ENCODE assay signal across 8 cellular contexts in genomic region chr5:139295692-139296091, GRCh38. TPM values are rescaled to one million over a fixed set of nuclear protein-coding genes. Genes with fewer than 3 reads are reported as not detected.
DNase-seq lines count a peak whose midpoint lies in the region; ATAC-seq and TF ChIP-seq lines count a peak whose summit lies in the region.

No MANE protein-coding gene starts in this region.

- H3K4me2 ChIP-seq in MM.1S (ENCODE audit: low read depth, low read length): peak overlapping the region; percentile 62; the same call in 1 of the 2 replicates

- no peaks in the 10 kb centered on the region for H3K9me3 Mint-ChIP-seq in dendritic cell treated with granulocyte-macrophage colony-stimulating factor and Interleukin-4, amounts not matched to agents 40 ng/mL and 50 ng/mL, for 4 days
- H3K9me3 Mint-ChIP-seq in natural killer cell: no peaks in the 10 kb centered on the region

- no peaks in the 10 kb centered on the region for H3K36me3 ChIP-seq in MM.1S (replicated peaks; ENCODE audit: insufficient read depth, low read length)

- H3K4me1 ChIP-seq in MM.1S (ENCODE audit: low read length): peaks cover 7% of the 10 kb centered on the region

- peaks cover 28% of the 10 kb centered on the region for H3K36me3 Mint-ChIP-seq in dendritic cell treated with granulocyte-macrophage colony-stimulating factor and Interleukin-4, amounts not matched to agents 40 ng/mL and 50 ng/mL, for 4 days (ENCODE audit: low read depth)
- H3K36me3 Mint-ChIP-seq in natural killer cell: no peaks in the 10 kb centered on the region

- H3K9ac ChIP-seq in MM.1S (ENCODE audit: low read length): 0 out of 2 replicates have a peak overlapping the region, but pooled peaks have one; percentile 97

- peaks cover 62% of the 10 kb centered on the region for H4K20me1 ChIP-seq in MM.1S (ENCODE audit: insufficient read depth, low read length)

- H3F3A ChIP-seq in MM.1S (ENCODE audit: insufficient read depth, low read length): peaks cover 13% of the 10 kb centered on the region; the same call in 1 of the 2 replicates

- peak overlapping the region; percentile 89 for H3K4me3 ChIP-seq in MM.1S (ENCODE audit: low read length)

- no peaks in the 10 kb centered on the region for H3K9me3 ChIP-seq in MM.1S (replicated peaks; ENCODE audit: insufficient read depth, low read length)

- no peak for DNase-seq in MM.1S
- DNase-seq in natural killer cell: no peak
- DNase-seq in ureter (ENCODE audit: low spot score): no peak
- DNase-seq in NOMO-1 treated with DMSO at 0.1 percent for 48 hours (lab: John Stamatoyannopoulos, UW; ENCODE audit: unreplicated experiment): no peak
- no peak for DNase-seq in DMS153 treated with DMSO at 0.1 percent for 48 hours (lab: John Stamatoyannopoulos, UW; ENCODE audit: unreplicated experiment)
- DNase-seq in NCI-H69 (lab: John Stamatoyannopoulos, UW): no peak

- H3K27me3 Mint-ChIP-seq in dendritic cell treated with granulocyte-macrophage colony-stimulating factor and Interleukin-4, amounts not matched to agents 40 ng/mL and 50 ng/mL, for 4 days: no peaks in the 10 kb centered on the region
- H3K27me3 Mint-ChIP-seq in natural killer cell (ENCODE audit: low read depth in 2 of 2): no peaks in the 10 kb centered on the region

- peaks cover 79% of the 10 kb centered on the region for H3K79me2 ChIP-seq in MM.1S (ENCODE audit: low read length)

- TF ChIP-seq CTCF in C4-2B (conservative IDR thresholded peaks at IDR 0.05): no peak
- TF ChIP-seq CTCF in MM.1S (IDR thresholded peaks at IDR 0.05; ENCODE audit: low read length): no peak
- no peak for TF ChIP-seq CTCF in natural killer cell (IDR thresholded peaks at IDR 0.05)

- no peaks in the 10 kb centered on the region for H3K9me2 ChIP-seq in MM.1S (replicated peaks; ENCODE audit: insufficient read depth, low read length)

- H3K4me1 Mint-ChIP-seq in dendritic cell treated with granulocyte-macrophage colony-stimulating factor and Interleukin-4, amounts not matched to agents 40 ng/mL and 50 ng/mL, for 4 days (ENCODE audit: low read depth): peaks cover 52% of the 10 kb centered on the region
- peaks cover 57 to 64% of the 10 kb centered on the region in 2 donors for H3K4me1 Mint-ChIP-seq in natural killer cell

- no peak overlapping the region for H2AFZ ChIP-seq in MM.1S (ENCODE audit: low read length)

- intact Hi-C loops in dendritic cell treated with granulocyte-macrophage colony-stimulating factor and Interleukin-4, amounts not matched to agents 40 ng/mL and 50 ng/mL, for 4 days (cut with micrococcal nuclease): loop anchor here (2.0 to 10.0 kb wide), 2 partner anchors 45 to 109 kb away; partner anchors contain the start of genes PAIP2 and SPATA24
- intact Hi-C loops in natural killer cell (cut with micrococcal nuclease): loop anchor here (2.0 to 10.0 kb wide), 3 partner anchors 13 to 721 kb away; partner anchors contain the start of gene HSPA9

- H3K27ac Mint-ChIP-seq in dendritic cell treated with granulocyte-macrophage colony-stimulating factor and Interleukin-4, amounts not matched to agents 40 ng/mL and 50 ng/mL, for 4 days: peak overlapping the region; percentile 97
- H3K27ac Mint-ChIP-seq in natural killer cell: peak overlapping the region; percentile 96 to 99

- ATAC-seq in natural killer cell: no peak

- H3K27me3 ChIP-seq in MM.1S (replicated peaks; ENCODE audit: insufficient read depth, low read length): no peaks in the 10 kb centered on the region

- H3K27ac ChIP-seq in C4-2B: peak overlapping the region; percentile 42; the same call in 1 of the 2 replicates
- H3K27ac ChIP-seq in MM.1S (ENCODE audit: low read length): no peak overlapping the region

- H3K4me3 Mint-ChIP-seq in dendritic cell treated with granulocyte-macrophage colony-stimulating factor and Interleukin-4, amounts not matched to agents 40 ng/mL and 50 ng/mL, for 4 days: peak overlapping the region; percentile 93
- peak overlapping the region; percentile 96 for H3K4me3 Mint-ChIP-seq in natural killer cell

RNA-seq across cellular contexts. Expression of gene MATR3, which starts 2.2 kb away (rescaled TPM):
- total RNA-seq in natural killer cell (100 to 1,000 TPM; 290 to 324 (median 297) TPM), ureter (259 TPM)

RNA-seq across cellular contexts. Expression of gene PAIP2, which starts 46.0 kb away (rescaled TPM):
- total RNA-seq in natural killer cell (100 to 1,000 TPM; 105 to 126 (median 110) TPM), ureter (75.6 TPM)
